ENCODE assay signal across 1 cellular context in genomic region chr1:230158422-230159291, GRCh38.
TF ChIP-seq lines count a peak whose summit lies in the region.

No MANE protein-coding gene starts in this region.

TF ChIP-seq in HepG2, 621 proteins besides CTCF, POLR2A, EP300 and RAD21 (continued from another document and continues in another):
- TF ChIP-seq, protein P1, sequence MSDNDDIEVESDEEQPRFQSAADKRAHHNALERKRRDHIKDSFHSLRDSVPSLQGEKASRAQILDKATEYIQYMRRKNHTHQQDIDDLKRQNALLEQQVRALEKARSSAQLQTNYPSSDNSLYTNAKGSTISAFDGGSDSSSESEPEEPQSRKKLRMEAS (IDR thresholded peaks at IDR 0.05): peak; percentile 94
- TF ChIP-seq SALL1 (CRISPR knock-in tag; IDR thresholded peaks at IDR 0.05): peak; percentile 99
- TF ChIP-seq, protein P2, sequence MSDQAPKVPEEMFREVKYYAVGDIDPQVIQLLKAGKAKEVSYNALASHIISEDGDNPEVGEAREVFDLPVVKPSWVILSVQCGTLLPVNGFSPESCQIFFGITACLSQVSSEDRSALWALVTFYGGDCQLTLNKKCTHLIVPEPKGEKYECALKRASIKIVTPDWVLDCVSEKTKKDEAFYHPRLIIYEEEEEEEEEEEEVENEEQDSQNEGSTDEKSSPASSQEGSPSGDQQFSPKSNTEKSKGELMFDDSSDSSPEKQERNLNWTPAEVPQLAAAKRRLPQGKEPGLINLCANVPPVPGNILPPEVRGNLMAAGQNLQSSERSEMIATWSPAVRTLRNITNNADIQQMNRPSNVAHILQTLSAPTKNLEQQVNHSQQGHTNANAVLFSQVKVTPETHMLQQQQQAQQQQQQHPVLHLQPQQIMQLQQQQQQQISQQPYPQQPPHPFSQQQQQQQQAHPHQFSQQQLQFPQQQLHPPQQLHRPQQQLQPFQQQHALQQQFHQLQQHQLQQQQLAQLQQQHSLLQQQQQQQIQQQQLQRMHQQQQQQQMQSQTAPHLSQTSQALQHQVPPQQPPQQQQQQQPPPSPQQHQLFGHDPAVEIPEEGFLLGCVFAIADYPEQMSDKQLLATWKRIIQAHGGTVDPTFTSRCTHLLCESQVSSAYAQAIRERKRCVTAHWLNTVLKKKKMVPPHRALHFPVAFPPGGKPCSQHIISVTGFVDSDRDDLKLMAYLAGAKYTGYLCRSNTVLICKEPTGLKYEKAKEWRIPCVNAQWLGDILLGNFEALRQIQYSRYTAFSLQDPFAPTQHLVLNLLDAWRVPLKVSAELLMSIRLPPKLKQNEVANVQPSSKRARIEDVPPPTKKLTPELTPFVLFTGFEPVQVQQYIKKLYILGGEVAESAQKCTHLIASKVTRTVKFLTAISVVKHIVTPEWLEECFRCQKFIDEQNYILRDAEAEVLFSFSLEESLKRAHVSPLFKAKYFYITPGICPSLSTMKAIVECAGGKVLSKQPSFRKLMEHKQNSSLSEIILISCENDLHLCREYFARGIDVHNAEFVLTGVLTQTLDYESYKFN (CRISPR knock-in tag; conservative IDR thresholded peaks at IDR 0.05): peak; percentile 98
- TF ChIP-seq TBX3 (IDR thresholded peaks at IDR 0.05; ENCODE audit: borderline replicate concordance): peak; percentile 75; the same call in 1 of the 2 replicates
- TF ChIP-seq FOXA1 (IDR thresholded peaks at IDR 0.05): no peak
- TF ChIP-seq FOXA1 (CRISPR knock-in tag; IDR thresholded peaks at IDR 0.05): peak; percentile 76
- peak; percentile 43 for TF ChIP-seq KAT8 (CRISPR knock-in tag; IDR thresholded peaks at IDR 0.05)
- TF ChIP-seq ZNF234 (CRISPR knock-in tag; conservative IDR thresholded peaks at IDR 0.05): no peak
- peak; percentile 88 for TF ChIP-seq MAZ (IDR thresholded peaks at IDR 0.05; ENCODE audit: borderline replicate concordance, low read depth, low read length)
- peak; percentile 26; the same call in 1 of the 2 replicates for TF ChIP-seq MAZ (CRISPR knock-in tag; IDR thresholded peaks at IDR 0.05; ENCODE audit: low read depth)
- TF ChIP-seq FOXC1 (CRISPR knock-in tag; IDR thresholded peaks at IDR 0.05; ENCODE audit: borderline replicate concordance): no peak
- peak; percentile 66 for TF ChIP-seq SP4 (CRISPR knock-in tag; IDR thresholded peaks at IDR 0.05)
- 0 out of 2 replicates have a peak, but pooled peaks have one; percentile 35 for TF ChIP-seq ZNF652 (CRISPR knock-in tag; IDR thresholded peaks at IDR 0.05; ENCODE audit: borderline replicate concordance, low read depth)
- TF ChIP-seq ZGPAT (CRISPR knock-in tag; IDR thresholded peaks at IDR 0.05): peak; percentile 88
- TF ChIP-seq SOX5 (CRISPR knock-in tag; IDR thresholded peaks at IDR 0.05; ENCODE audit: borderline replicate concordance): peak; percentile 97
- TF ChIP-seq ZNF644 (CRISPR knock-in tag; IDR thresholded peaks at IDR 0.05; ENCODE audit: low read depth): peak; percentile 72; the same call in 1 of the 2 replicates
- no peak for TF ChIP-seq DR1 (CRISPR knock-in tag; IDR thresholded peaks at IDR 0.05)
- TF ChIP-seq ZSCAN31 (CRISPR knock-in tag; IDR thresholded peaks at IDR 0.05; ENCODE audit: low read depth): 0 out of 2 replicates have a peak, but pooled peaks have one; percentile 7
- peak; percentile 71; the same call in 1 of the 2 replicates for TF ChIP-seq ARNT2 (CRISPR knock-in tag; IDR thresholded peaks at IDR 0.05; ENCODE audit: low read depth)
- TF ChIP-seq ZNF468 (CRISPR knock-in tag; IDR thresholded peaks at IDR 0.05): no peak
- no peak for TF ChIP-seq ZNF235 (CRISPR knock-in tag; IDR thresholded peaks at IDR 0.05; ENCODE audit: borderline replicate concordance)
- TF ChIP-seq PHF5A (CRISPR knock-in tag; IDR thresholded peaks at IDR 0.05; ENCODE audit: low read depth, unreplicated experiment): peak; percentile 42
- 0 out of 2 replicates have a peak, but pooled peaks have one; percentile 19 for TF ChIP-seq ZNF318 (CRISPR knock-in tag; IDR thresholded peaks at IDR 0.05)
- TF ChIP-seq, protein P3, sequence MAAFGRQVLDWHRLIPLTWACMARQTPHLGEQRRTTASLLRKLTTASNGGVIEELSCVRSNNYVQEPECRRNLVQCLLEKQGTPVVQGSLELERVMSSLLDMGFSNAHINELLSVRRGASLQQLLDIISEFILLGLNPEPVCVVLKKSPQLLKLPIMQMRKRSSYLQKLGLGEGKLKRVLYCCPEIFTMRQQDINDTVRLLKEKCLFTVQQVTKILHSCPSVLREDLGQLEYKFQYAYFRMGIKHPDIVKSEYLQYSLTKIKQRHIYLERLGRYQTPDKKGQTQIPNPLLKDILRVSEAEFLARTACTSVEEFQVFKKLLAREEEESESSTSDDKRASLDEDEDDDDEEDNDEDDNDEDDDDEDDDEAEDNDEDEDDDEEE (CRISPR knock-in tag; IDR thresholded peaks at IDR 0.05): 0 out of 2 replicates have a peak, but pooled peaks have one; percentile 29
- TF ChIP-seq TEF (CRISPR knock-in tag; IDR thresholded peaks at IDR 0.05): 0 out of 2 replicates have a peak, but pooled peaks have one; percentile 35
- peak; percentile 78 to 86 for TF ChIP-seq MAFK (conservative IDR thresholded peaks at IDR 0.05 in 1 of 2, IDR thresholded peaks at IDR 0.05 in 1 of 2; ENCODE audit: low read length in 2 of 2)
- TF ChIP-seq SPEN (CRISPR knock-in tag; IDR thresholded peaks at IDR 0.05; ENCODE audit: low read depth): peak; percentile 98; the same call in 1 of the 2 replicates
- TF ChIP-seq HHEX (CRISPR knock-in tag; IDR thresholded peaks at IDR 0.05): peak; percentile 85
- no peak for TF ChIP-seq RAD51 (IDR thresholded peaks at IDR 0.05; ENCODE audit: borderline replicate concordance)
- TF ChIP-seq, protein P4, sequence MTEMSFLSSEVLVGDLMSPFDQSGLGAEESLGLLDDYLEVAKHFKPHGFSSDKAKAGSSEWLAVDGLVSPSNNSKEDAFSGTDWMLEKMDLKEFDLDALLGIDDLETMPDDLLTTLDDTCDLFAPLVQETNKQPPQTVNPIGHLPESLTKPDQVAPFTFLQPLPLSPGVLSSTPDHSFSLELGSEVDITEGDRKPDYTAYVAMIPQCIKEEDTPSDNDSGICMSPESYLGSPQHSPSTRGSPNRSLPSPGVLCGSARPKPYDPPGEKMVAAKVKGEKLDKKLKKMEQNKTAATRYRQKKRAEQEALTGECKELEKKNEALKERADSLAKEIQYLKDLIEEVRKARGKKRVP (CRISPR knock-in tag; IDR thresholded peaks at IDR 0.05): peak in 1 of 2 experiments; percentile 98; a peak in 2 of 4 replicates
- peak; percentile 40; the same call in 1 of the 2 replicates for TF ChIP-seq ZMYM3 (CRISPR knock-in tag; IDR thresholded peaks at IDR 0.05)
- no peak for TF ChIP-seq CREB1 (IDR thresholded peaks at IDR 0.05)
- peak; percentile 87; the same call in 1 of the 2 replicates for TF ChIP-seq CREB1 (CRISPR knock-in tag; IDR thresholded peaks at IDR 0.05)
- TF ChIP-seq ZNF766 (CRISPR knock-in tag; IDR thresholded peaks at IDR 0.05; ENCODE audit: borderline replicate concordance): peak; percentile 51; the same call in 1 of the 2 replicates
- no peak for TF ChIP-seq HOXA9 (CRISPR knock-in tag; IDR thresholded peaks at IDR 0.05; ENCODE audit: borderline replicate concordance)
- TF ChIP-seq NR3C1 (CRISPR knock-in tag; IDR thresholded peaks at IDR 0.05): no peak
- peak; percentile 100 for TF ChIP-seq PPARG (CRISPR knock-in tag; conservative IDR thresholded peaks at IDR 0.05)
- TF ChIP-seq NR2F6 (IDR thresholded peaks at IDR 0.05): peak; percentile 91
- peak; percentile 92 for TF ChIP-seq NR2F6 (CRISPR knock-in tag; IDR thresholded peaks at IDR 0.05)
- TF ChIP-seq RBAK (CRISPR knock-in tag; IDR thresholded peaks at IDR 0.05): no peak
- TF ChIP-seq RCOR2 (CRISPR knock-in tag; IDR thresholded peaks at IDR 0.05): peak; percentile 65
- TF ChIP-seq ZNF503 (CRISPR knock-in tag; IDR thresholded peaks at IDR 0.05): peak; percentile 95
- 0 out of 2 replicates have a peak, but pooled peaks have one; percentile 35 for TF ChIP-seq ZNF317 (CRISPR knock-in tag; IDR thresholded peaks at IDR 0.05)
- TF ChIP-seq ZBTB3 (CRISPR knock-in tag; IDR thresholded peaks at IDR 0.05; ENCODE audit: borderline replicate concordance, low read depth): 0 out of 2 replicates have a peak, but pooled peaks have one; percentile 65
